In genomic region chr5:34576849-34577248, GRCh38 we compare ENCODE assay signal across 20 cellular contexts.
"Had no signal": no experiment of that assay in that cellular context is flagged by ENCODE, and none has a peak within 500 bp of the region (broad histone marks: within the 10 kb centered on the region; RNA-seq: fewer than 3 reads in every experiment).

No MANE protein-coding gene starts in this region.

- H3K27ac Mint-ChIP-seq: activated CD4-positive, alpha-beta T cell treated with anti-CD3 and anti-CD28 coated beads, Interleukin-2, amount 10 ng/mL, durations not matched to agents 7 days and 5 days; activated T-helper 2 cell treated with anti-CD3 and anti-CD28 coated beads, Interferon-gamma antibody, Interleukin-2, Interleukin-4, amounts not matched to agents 10 μg/mL and 5 μg/mL and 100 μg/mL, durations not matched to agents 14 hours and 24 hours and 36 hours; nephron progenitor cell had no signal

- DNase-seq: activated CD4-positive, alpha-beta T cell treated with anti-CD3 and anti-CD28 coated beads, Interleukin-2, amount 10 ng/mL, durations not matched to agents 7 days and 5 days; activated CD4-positive, CD25-positive, alpha-beta regulatory T cell; activated naive CD4-positive, alpha-beta T cell treated with anti-CD3 and anti-CD28 coated beads, Interleukin-2, amount 50 U/mL, for 16 hours; activated T-cell treated with anti-CD3 and anti-CD28 coated beads for 4 hours; adrenal gland; brain microvascular endothelial cell; cerebellar nuclear complex; dermis blood vessel endothelial cell; heart left ventricle; mammary epithelial cell; nephron progenitor cell; psoas muscle; right lobe of liver; stimulated activated CD4-positive, alpha-beta T cell treated with anti-CD3 and anti-CD28 coated beads, Interleukin-2, amount 100 ng/mL, for 24 hours; stimulated activated naive CD4-positive, alpha-beta T cell treated with Interleukin-2 at 50 U/mL for 16 hours; upper lobe of right lung had no signal

- H3K4me3 ChIP-seq: adrenal gland, heart left ventricle, psoas muscle, right lobe of liver, upper lobe of right lung had no signal

- H3K27me3 ChIP-seq: adrenal gland, brain microvascular endothelial cell, heart left ventricle, right lobe of liver, upper lobe of right lung had no signal

- H3K9me3 ChIP-seq: adrenal gland, psoas muscle, right lobe of liver, upper lobe of right lung had no signal

- H3K36me3 ChIP-seq: adrenal gland, brain microvascular endothelial cell, heart left ventricle, right lobe of liver, upper lobe of right lung had no signal

- H3K4me3 Mint-ChIP-seq: activated CD4-positive, alpha-beta T cell treated with anti-CD3 and anti-CD28 coated beads, Interleukin-2, amount 10 ng/mL, durations not matched to agents 7 days and 5 days; nephron progenitor cell had no signal

- ATAC-seq: esophagus mucosa, heart left ventricle, left lobe of liver, psoas muscle, upper lobe of right lung had no signal

- H3K4me1 ChIP-seq: adrenal gland, psoas muscle, right lobe of liver, upper lobe of right lung had no signal

- H3K4me1 Mint-ChIP-seq: activated CD4-positive, alpha-beta T cell treated with anti-CD3 and anti-CD28 coated beads, Interleukin-2, amount 10 ng/mL, durations not matched to agents 7 days and 5 days had no signal

- H3K9me3 Mint-ChIP-seq: activated T-helper 2 cell treated with anti-CD3 and anti-CD28 coated beads, Interferon-gamma antibody, Interleukin-2, Interleukin-4, amounts not matched to agents 10 μg/mL and 5 μg/mL and 100 μg/mL, durations not matched to agents 14 hours and 24 hours and 36 hours had no signal

- H3K27ac ChIP-seq: adrenal gland, brain microvascular endothelial cell, heart left ventricle, psoas muscle, right lobe of liver, upper lobe of right lung had no signal

- FAIRE-seq: frontal cortex had no signal

- H3K27me3 Mint-ChIP-seq: activated CD4-positive, alpha-beta T cell treated with anti-CD3 and anti-CD28 coated beads, Interleukin-2, amount 10 ng/mL, durations not matched to agents 7 days and 5 days had no signal
